Comparison of ENCODE assay signal across 13 cellular contexts in the genomic region with DNA sequence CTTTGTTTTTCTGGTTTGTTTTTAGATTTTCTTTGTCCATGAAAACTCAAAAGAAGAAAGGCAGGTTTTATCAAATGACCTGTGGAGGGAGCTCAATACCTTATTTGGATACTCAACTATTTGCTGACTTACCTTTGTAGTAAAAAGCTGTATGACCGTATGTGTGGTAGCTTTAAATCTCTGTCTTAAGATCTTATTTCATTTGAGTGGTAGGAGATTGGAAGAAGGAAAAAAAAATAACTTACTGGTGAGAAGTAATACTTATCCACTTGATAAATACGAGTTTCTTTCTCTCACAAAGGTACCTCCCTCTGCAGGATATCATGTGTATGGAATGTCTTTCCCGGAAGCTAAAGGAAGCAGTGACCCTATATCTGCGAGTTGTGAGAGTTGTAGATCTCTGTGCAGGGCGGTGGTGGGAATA. TPM values are rescaled to one million over a fixed set of nuclear protein-coding genes. Genes with fewer than 3 reads are reported as not detected.
DNase-seq lines count a peak whose midpoint lies in the region; ATAC-seq, FAIRE-seq and TF ChIP-seq lines count a peak whose summit lies in the region.
"Had no signal": no experiment of that assay in that cellular context is flagged by ENCODE, and none has a peak within 500 bp of the region (broad histone marks: within the 10 kb centered on the region; RNA-seq: fewer than 3 reads in every experiment).

No MANE protein-coding gene starts in this region.

- peaks cover 47% of the 10 kb centered on the region for H3K36me3 ChIP-seq in CD8-positive, alpha-beta T cell (ENCODE audit: insufficient read depth, low read length)
- peaks cover 78% of the 10 kb centered on the region for H3K36me3 ChIP-seq in K562 (ENCODE audit: control insufficient read depth, insufficient read depth, low read length)
- peaks cover 6 to 23% of the 10 kb centered on the region in 2 donors for H3K36me3 ChIP-seq in lung (ENCODE audit: control insufficient read depth in 2 of 2, insufficient read depth in 2 of 2, low read length in 2 of 2)
- H3K36me3 ChIP-seq in kidney (ENCODE audit: control insufficient read depth in 1 of 2, insufficient read depth in 2 of 2, low read length in 2 of 2) = peaks cover 24 to 25% of the 10 kb centered on the region in 2 donors
- peaks cover 33% of the 10 kb centered on the region for H3K36me3 ChIP-seq in CD8-positive, alpha-beta memory T cell (ENCODE audit: insufficient read depth, low read length)

- intact Hi-C loops in CD8-positive, alpha-beta T cell (cut with DNase I, micrococcal nuclease) = no loop called here
- intact Hi-C loops in K562 (cut with micrococcal nuclease) (no loop called here), kidney (cut with DNase I) (no loop called here)

- no peak for TF ChIP-seq EP300 in K562 (IDR thresholded peaks at IDR 0.05; ENCODE audit: low read length)

- in situ Hi-C loops in K562 (cut with MboI) = no loop called here

- DNase-seq in CD8-positive, alpha-beta T cell = no peak
- DNase-seq in HFFc6 = no peak
- DNase-seq in K562 (ENCODE audit: extremely low read depth in 1 of 4, low spot score in 3 of 4) = no peak
- DNase-seq in lung (ENCODE audit: low spot score) = no peak
- DNase-seq in kidney = no peak
- DNase-seq in CD8-positive, alpha-beta memory T cell = no peak
- DNase-seq in substantia nigra (lab: John Stamatoyannopoulos, UW) = no peak
- DNase-seq: activated CD4-positive, alpha-beta T cell treated with anti-CD3 and anti-CD28 coated beads for 48 hours; activated naive CD4-positive, alpha-beta T cell treated with anti-CD3 and anti-CD28 coated beads, Interleukin-2, amount 10 ng/mL, durations not matched to agents 7 days and 5 days; KG1; naive thymus-derived CD4-positive, alpha-beta T cell; SW 1271; thyroid gland had no signal

- POLR2A ChIA-PET in CD8-positive, alpha-beta T cell (lab: Charles Lee) = interaction anchor here (0.7 kb wide), 1 partner anchor 646 kb away, joined by 3 read pairs; no protein-coding TSS in a partner anchor
- POLR2A ChIA-PET in K562 (lab: Yijun Ruan, JAX) = no interaction called here
- POLR2A ChIA-PET in CD8-positive, alpha-beta memory T cell (lab: Charles Lee) = no interaction called here

- WGBS in K562 (ENCODE audit: insufficient coverage, low coverage, missing lambda C conversion rate) = 90% methylated on average over 5 of the region's 5 CpGs
- WGBS in lung, 2 donors = 66 to 71% methylated on average over 5 of the region's 5 CpGs

- H3K4me3 Mint-ChIP-seq in CD8-positive, alpha-beta T cell = no peak overlapping the region
- no peak overlapping the region for H3K4me3 Mint-ChIP-seq in HFFc6
- no peak overlapping the region for H3K4me3 Mint-ChIP-seq in CD8-positive, alpha-beta memory T cell
- H3K4me3 Mint-ChIP-seq: activated naive CD4-positive, alpha-beta T cell treated with anti-CD3 and anti-CD28 coated beads, Interleukin-2, amount 10 ng/mL, durations not matched to agents 7 days and 5 days; naive thymus-derived CD4-positive, alpha-beta T cell had no signal

- H3K4me3 ChIP-seq in CD8-positive, alpha-beta T cell (ENCODE audit: low read depth, low read length) = no peak overlapping the region
- H3K4me3 ChIP-seq in K562 = no peak overlapping the region
- no peak overlapping the region for H3K4me3 ChIP-seq in lung
- no peak overlapping the region for H3K4me3 ChIP-seq in kidney (ENCODE audit: low read length in 2 of 2)
- no peak overlapping the region for H3K4me3 ChIP-seq in CD8-positive, alpha-beta memory T cell (ENCODE audit: low read length)
- H3K4me3 ChIP-seq: thyroid gland had no signal

- ATAC-seq in CD8-positive, alpha-beta T cell = no peak
- peak; percentile 59 for ATAC-seq in K562
- ATAC-seq in lung (ENCODE audit: insufficient read depth, low FRiP score) = peak; percentile 59
- ATAC-seq: naive thymus-derived CD4-positive, alpha-beta T cell had no signal

- peaks cover 51% of the 10 kb centered on the region for H3K4me1 Mint-ChIP-seq in CD8-positive, alpha-beta T cell (ENCODE audit: low read depth)
- H3K4me1 Mint-ChIP-seq in HFFc6 (ENCODE audit: low read depth) = peaks cover 47% of the 10 kb centered on the region
- H3K4me1 Mint-ChIP-seq in CD8-positive, alpha-beta memory T cell = peaks cover 35 to 73% (median 58%) of the 10 kb centered on the region in 3 donors

- H3K4me1 ChIP-seq in CD8-positive, alpha-beta T cell (ENCODE audit: insufficient read depth, low read length) = no peaks in the 10 kb centered on the region
- H3K4me1 ChIP-seq in K562 (replicated peaks in 1 of 2; ENCODE audit: control insufficient read depth in 2 of 2, insufficient read depth in 2 of 2, low read length in 2 of 2) (peaks cover 0 to 11% of the 10 kb centered on the region in 2 experiments; a peak in 3 of 5 replicates), lung (ENCODE audit: control insufficient read depth in 2 of 2, insufficient read depth in 2 of 2, low read length in 2 of 2) (peaks cover 3 to 15% of the 10 kb centered on the region in 2 donors), kidney (ENCODE audit: control insufficient read depth in 1 of 2, insufficient read depth in 1 of 2, low read depth in 1 of 2, low read length in 2 of 2) (no peaks in the 10 kb centered on the region)
- peaks cover 4% of the 10 kb centered on the region for H3K4me1 ChIP-seq in CD8-positive, alpha-beta memory T cell (ENCODE audit: insufficient read depth, low read length)

- H3K9me3 Mint-ChIP-seq in CD8-positive, alpha-beta T cell = no peaks in the 10 kb centered on the region
- no peaks in the 10 kb centered on the region for H3K9me3 Mint-ChIP-seq in HFFc6
- no peaks in the 10 kb centered on the region for H3K9me3 Mint-ChIP-seq in CD8-positive, alpha-beta memory T cell
- H3K9me3 Mint-ChIP-seq: activated naive CD4-positive, alpha-beta T cell treated with anti-CD3 and anti-CD28 coated beads, Interleukin-2, amount 10 ng/mL, durations not matched to agents 7 days and 5 days; naive thymus-derived CD4-positive, alpha-beta T cell had no signal

- no peak for FAIRE-seq in K562 (lab: Jason Lieb, UNC)
- FAIRE-seq in kidney (lab: Jason Lieb, UNC) = no peak

- H3K9me3 ChIP-seq in CD8-positive, alpha-beta T cell (ENCODE audit: low read length) = no peaks in the 10 kb centered on the region
- H3K9me3 ChIP-seq in K562 (replicated peaks; ENCODE audit: control insufficient read depth, insufficient read depth, low read depth, low read length) = no peaks in the 10 kb centered on the region
- no peaks in the 10 kb centered on the region for H3K9me3 ChIP-seq in lung (ENCODE audit: control insufficient read depth in 2 of 2, insufficient read depth in 1 of 2, low read length in 1 of 2)
- H3K9me3 ChIP-seq in kidney (ENCODE audit: control insufficient read depth in 1 of 2, low read length in 2 of 2) = no peaks in the 10 kb centered on the region
- no peaks in the 10 kb centered on the region for H3K9me3 ChIP-seq in CD8-positive, alpha-beta memory T cell (ENCODE audit: low read length)
- H3K9me3 ChIP-seq: thyroid gland had no signal

- H3K36me3 Mint-ChIP-seq in CD8-positive, alpha-beta T cell = peaks cover 85% of the 10 kb centered on the region
- H3K36me3 Mint-ChIP-seq in HFFc6 (ENCODE audit: low read depth) = peaks cover 31% of the 10 kb centered on the region
- peaks cover 7 to 89% (median 38%) of the 10 kb centered on the region in 3 donors for H3K36me3 Mint-ChIP-seq in CD8-positive, alpha-beta memory T cell

- no peak overlapping the region for H3K27ac ChIP-seq in CD8-positive, alpha-beta T cell (ENCODE audit: low read depth, low read length)
- H3K27ac ChIP-seq in K562 (ENCODE audit: extremely low read depth, low read depth, low read length) (no peak overlapping the region), lung (ENCODE audit: low read depth in 1 of 2, low read length in 1 of 2) (no peak overlapping the region), kidney (ENCODE audit: low read depth in 2 of 2, low read length in 2 of 2) (no peak overlapping the region), substantia nigra (ENCODE audit: low read depth, low read length, poor library complexity, severe bottlenecking) (no peak overlapping the region)
- no peak overlapping the region for H3K27ac ChIP-seq in CD8-positive, alpha-beta memory T cell (ENCODE audit: low read depth, low read length)
- H3K27ac ChIP-seq: thyroid gland had no signal

- peak overlapping the region; percentile 74 for H3K27ac Mint-ChIP-seq in CD8-positive, alpha-beta T cell
- H3K27ac Mint-ChIP-seq in HFFc6 = 0 out of 2 replicates have a peak overlapping the region, but pooled peaks have one; percentile 6
- peak overlapping the region in 2 of 8 donors; percentile 8 to 34 for H3K27ac Mint-ChIP-seq in CD8-positive, alpha-beta memory T cell
- H3K27ac Mint-ChIP-seq: activated naive CD4-positive, alpha-beta T cell treated with anti-CD3 and anti-CD28 coated beads, Interleukin-2, amount 10 ng/mL, durations not matched to agents 7 days and 5 days had no signal

- no peak for TF ChIP-seq POLR2A in K562 (conservative IDR thresholded peaks at IDR 0.05)

- no peak for TF ChIP-seq CTCF in CD8-positive, alpha-beta T cell (IDR thresholded peaks at IDR 0.05)
- peak; percentile 24 for TF ChIP-seq CTCF in HFFc6 (IDR thresholded peaks at IDR 0.05)
- no peak for TF ChIP-seq CTCF in K562 (IDR thresholded peaks at IDR 0.05 in 2 of 3, conservative IDR thresholded peaks at IDR 0.05 in 1 of 3; ENCODE audit: insufficient read depth in 2 of 3, low read depth in 1 of 3, low read length in 3 of 3)
- TF ChIP-seq CTCF in lung (IDR thresholded peaks at IDR 0.05; ENCODE audit: control extremely low read depth, extremely low read depth) = no peak
- no peak for TF ChIP-seq CTCF in kidney (IDR thresholded peaks at IDR 0.05; ENCODE audit: borderline replicate concordance, extremely low read depth, insufficient read depth)

- TF ChIP-seq RAD21 in K562 (CRISPR knock-in tag; conservative IDR thresholded peaks at IDR 0.05 in 1 of 2, IDR thresholded peaks at IDR 0.05 in 1 of 2) = no peak

- no peak overlapping the region for H3K4me2 ChIP-seq in K562 (ENCODE audit: insufficient read depth, low read length)

- H3K27me3 ChIP-seq in CD8-positive, alpha-beta T cell (ENCODE audit: insufficient read depth, low read length) = no peaks in the 10 kb centered on the region
- no peaks in the 10 kb centered on the region for H3K27me3 ChIP-seq in K562 (ENCODE audit: control insufficient read depth in 2 of 2, insufficient read depth in 2 of 2, low read length in 2 of 2)
- no peaks in the 10 kb centered on the region for H3K27me3 ChIP-seq in lung (ENCODE audit: control insufficient read depth, insufficient read depth)
- no peaks in the 10 kb centered on the region for H3K27me3 ChIP-seq in CD8-positive, alpha-beta memory T cell (ENCODE audit: insufficient read depth, low read length, poor library complexity, severe bottlenecking)
- H3K27me3 ChIP-seq: thyroid gland had no signal

- no TSS peak for BruUV-seq in K562 (replicated peaks; lab: Mats Ljungman, UMichigan)

- peaks cover 2% of the 10 kb centered on the region; the same call in 1 of the 3 replicates for H3K79me2 ChIP-seq in K562 (ENCODE audit: control insufficient read depth, insufficient read depth, low read length)

- H2AFZ ChIP-seq in K562 (ENCODE audit: low read depth, low read length) = no peak overlapping the region

- H3K9ac ChIP-seq in K562 (ENCODE audit: insufficient read depth in 1 of 2, low read depth in 2 of 2, low read length in 2 of 2) = no peak overlapping the region
- H3K9ac ChIP-seq in kidney (ENCODE audit: low read length in 2 of 2) = no peak overlapping the region

- no peaks in the 10 kb centered on the region for H4K20me1 ChIP-seq in K562 (replicated peaks; ENCODE audit: control insufficient read depth, insufficient read depth, low read length)

- CTCF ChIA-PET in CD8-positive, alpha-beta T cell (lab: Charles Lee) = interaction anchor here (0.9 kb wide), 1 partner anchor 26 kb away, joined by 3 read pairs; no protein-coding TSS in a partner anchor
- CTCF ChIA-PET in K562 (lab: Yijun Ruan, JAX; ENCODE audit: low intra/inter-chr PET ratio) = interaction anchor here (1.3 kb wide), 1 partner anchor 332 kb away, joined by 6 read pairs; no protein-coding TSS in a partner anchor
- CTCF ChIA-PET in CD8-positive, alpha-beta memory T cell (lab: Charles Lee) = no interaction called here

- H3K27me3 Mint-ChIP-seq in CD8-positive, alpha-beta T cell (ENCODE audit: low read depth) = no peaks in the 10 kb centered on the region
- no peaks in the 10 kb centered on the region; the same call in 1 of the 2 replicates for H3K27me3 Mint-ChIP-seq in HFFc6 (ENCODE audit: insufficient read depth)
- no peaks in the 10 kb centered on the region for H3K27me3 Mint-ChIP-seq in CD8-positive, alpha-beta memory T cell
- H3K27me3 Mint-ChIP-seq: activated naive CD4-positive, alpha-beta T cell treated with anti-CD3 and anti-CD28 coated beads, Interleukin-2, amount 10 ng/mL, durations not matched to agents 7 days and 5 days; naive thymus-derived CD4-positive, alpha-beta T cell had no signal

- H3K9me1 ChIP-seq in K562 (ENCODE audit: control insufficient read depth, insufficient read depth, low read length) = no peaks in the 10 kb centered on the region

RNA-seq across cellular contexts. Expression of gene FBXO38, which starts 15.0 kb away (rescaled TPM):
- total RNA-seq in CD8-positive, alpha-beta T cell = 10 to 100 TPM; 45.5 to 48.7 TPM
- 10 to 100 TPM; 28.1 to 31.7 (median 30.9) TPM for total RNA-seq in HFFc6 (2021; fragmentation: NEBNext Ultra II Directional; extraction: Animal tissue kit (Norgen Biotek cat#: 25700))
- 93.0 and 228 TPM in 2 replicates for total RNA-seq in K562 (2011; cell fraction: chromatin; rRNA removed; ENCODE audit: low replicate concordance)
- 27.8 and 36.8 TPM in 2 replicates for total RNA-seq in K562 (2011; cell fraction: nucleolus; rRNA removed)
- total RNA-seq in K562 (2011; cell fraction: nucleoplasm; rRNA removed) = 72.7 and 134 TPM in 2 replicates
- total RNA-seq in K562 (2014; rRNA removed) = 23.6 and 24.2 TPM in 2 replicates
- total RNA-seq in K562 (2014; rRNA removed; fragmentation: Illumina TruSeq; extraction: Trizol) = 36.0 and 42.6 TPM in 2 replicates
- 35.1 and 39.4 TPM in 2 replicates for total RNA-seq in K562 (2015; rRNA removed; fragmentation: Illumina TruSeq; extraction: Trizol)
- total RNA-seq in K562 (2021) = 26.5 and 31.3 TPM in 2 replicates
- 25.2 and 37.2 TPM in 2 replicates for polyA plus RNA-seq in K562 (2011; rRNA removed)
- polyA plus RNA-seq in K562 (2011; cell fraction: cytosol; rRNA removed) = 9.8 and 11.9 TPM in 2 replicates
- 46.6 and 50.6 TPM in 2 replicates for polyA plus RNA-seq in K562 (2011; cell fraction: nucleus; rRNA removed)
- 13.6 and 17.9 TPM in 2 replicates for polyA plus RNA-seq in K562 (2012)
- 28.3 and 32.4 TPM in 2 replicates for polyA plus RNA-seq in K562 (2014; fragmentation: Illumina TruSeq; extraction: Trizol)
- polyA plus RNA-seq in K562 (2014; fragmentation: Nextera tagmentation; extraction: Ambion mirVana) = 10 to 100 TPM in 1 of 2 experiments, 1 to 10 TPM in 1; 7.4 to 21.6 TPM
- polyA plus RNA-seq in K562 (2014; rRNA removed) = 19.0 and 29.3 TPM in 2 replicates
- 84.8 and 116 TPM in 2 replicates for polyA minus RNA-seq in K562 (2011; rRNA and poly(A)+ RNA removed)
- 24.6 and 31.4 TPM in 2 replicates for polyA minus RNA-seq in K562 (2011; cell fraction: cytosol; rRNA and poly(A)+ RNA removed)
- 88.1 and 152 TPM in 2 replicates for polyA minus RNA-seq in K562 (2011; cell fraction: nucleus; rRNA and poly(A)+ RNA removed)
- total RNA-seq in lung = 10 to 100 TPM; 56.9 to 77.2 TPM
- 10 to 100 TPM; 18.5 to 26.4 TPM for polyA plus RNA-seq in lung
- total RNA-seq in kidney = 45.9 TPM
- 9.6 TPM for polyA plus RNA-seq in kidney (ENCODE audit: insufficient read depth, low read depth, low replicate concordance)
- 10 to 100 TPM; 36.7 to 42.4 TPM for total RNA-seq in CD8-positive, alpha-beta memory T cell
- 22.4 TPM for polyA plus RNA-seq in CD8-positive, alpha-beta memory T cell
